ENCODE assay signal across 9 cellular contexts in genomic region chr14:23364604-23365352, GRCh38. TPM values are rescaled to one million over a fixed set of nuclear protein-coding genes. Genes with fewer than 3 reads are reported as not detected.
DNase-seq lines count a peak whose midpoint lies in the region; ATAC-seq, FAIRE-seq and TF ChIP-seq lines count a peak whose summit lies in the region.
"Had no signal": no experiment of that assay in that cellular context is flagged by ENCODE, and none has a peak within 500 bp of the region (broad histone marks: within the 10 kb centered on the region; RNA-seq: fewer than 3 reads in every experiment).

TSS of gene EFS (minus strand) at chr14:23365172. CDS start at chr14:23365025, 147 bp downstream.

- POLR2A ChIA-PET in endothelial cell of umbilical vein (lab: Charles Lee): no interaction called here

- dilution Hi-C loops in endothelial cell of umbilical vein (cut with MboI; ENCODE audit: extremely low pct_ligation_motif_present, low sequenced_read_pairs): no loop called here

- TF ChIP-seq CTCF in endothelial cell of umbilical vein (IDR thresholded peaks at IDR 0.05; ENCODE audit: extremely low read depth in 1 of 2, insufficient read depth in 1 of 2, low read depth in 1 of 2, low read length in 2 of 2): no peak
- no peak for TF ChIP-seq CTCF in right lobe of liver (IDR thresholded peaks at IDR 0.05)

- no peak within 1 kb of the TSS for H2AFZ ChIP-seq in endothelial cell of umbilical vein (ENCODE audit: low read depth, low read length)

- H4K20me1 ChIP-seq in endothelial cell of umbilical vein (replicated peaks; ENCODE audit: control insufficient read depth, extremely low read depth, insufficient read depth, low read length): no peaks in the 10 kb centered on the region

- H3K4me1 ChIP-seq in endothelial cell of umbilical vein (ENCODE audit: control insufficient read depth, extremely low read depth, insufficient read depth, low read length) (no peaks in the 10 kb centered on the region), right lobe of liver (peaks cover 0 to 12% (median 0%) of the 10 kb centered on the region in 4 donors)

- H3K4me3 ChIP-seq in endothelial cell of umbilical vein (replicated peaks in 1 of 3; ENCODE audit: insufficient read depth in 1 of 3, low read depth in 1 of 3, low read length in 3 of 3) (no peak within 1 kb of the TSS), right lobe of liver (peak within 1 kb of the TSS in 2 of 3 donors; percentile 14 to 35)

- no peaks in the 10 kb centered on the region for H3K9me1 ChIP-seq in endothelial cell of umbilical vein (replicated peaks; ENCODE audit: control insufficient read depth, extremely low read depth, insufficient read depth, low read length)

- no peak within 1 kb of the TSS for H3K4me2 ChIP-seq in endothelial cell of umbilical vein (ENCODE audit: insufficient read depth, low read length)

- H3K9me3 ChIP-seq in endothelial cell of umbilical vein (replicated peaks; ENCODE audit: control insufficient read depth, insufficient read depth, low read length): no peaks in the 10 kb centered on the region
- H3K9me3 ChIP-seq in right lobe of liver: no peaks in the 10 kb centered on the region

- FAIRE-seq in endothelial cell of umbilical vein (lab: Jason Lieb, UNC): no peak

- H3K9ac ChIP-seq in endothelial cell of umbilical vein (replicated peaks; ENCODE audit: extremely low read depth, insufficient read depth, low read length): no peak within 1 kb of the TSS

- BruUV-seq in endothelial cell of umbilical vein (replicated peaks; lab: Mats Ljungman, UMichigan): no TSS peak

- no peak within 1 kb of the TSS for H3K27ac ChIP-seq in endothelial cell of umbilical vein (ENCODE audit: insufficient read depth, low read depth, low read length)
- H3K27ac ChIP-seq in right lobe of liver: peak within 1 kb of the TSS; percentile 44 to 47 (median 47)

- H3K36me3 ChIP-seq in endothelial cell of umbilical vein (ENCODE audit: control insufficient read depth in 2 of 2, extremely low read depth in 1 of 2, insufficient read depth in 2 of 2, low read length in 2 of 2) (no peaks in the 10 kb centered on the region), right lobe of liver (no peaks in the 10 kb centered on the region)

- intact Hi-C loops in endothelial cell of umbilical vein (cut with micrococcal nuclease) (no loop called here), right lobe of liver (cut with DNase I) (no loop called here)

- TF ChIP-seq POLR2A in endothelial cell of umbilical vein (IDR thresholded peaks at IDR 0.05; ENCODE audit: low read depth, low read length) (no peak), right lobe of liver (IDR thresholded peaks at IDR 0.05) (no peak)

- peak; percentile 59 for DNase-seq in NCI-H524 treated with DMSO at 0.1 percent for 48 hours (lab: John Stamatoyannopoulos, UW)
- no peak for DNase-seq in endothelial cell of umbilical vein (ENCODE audit: low read depth, low spot score)
- peak in 1 of 3 donors; percentile 47 for DNase-seq in right lobe of liver
- DNase-seq in superior temporal gyrus (ENCODE audit: extremely low spot score): peak; percentile 43
- no peak for DNase-seq in SKM-1 treated with dmso at 0.1 percent for 144 hours (lab: John Stamatoyannopoulos, UW; ENCODE audit: unreplicated experiment)
- DNase-seq in MV-4-11 (lab: John Stamatoyannopoulos, UW): no peak
- DNase-seq in effector CD4-positive, alpha-beta T cell: no peak
- DNase-seq: activated effector memory CD4-positive, alpha-beta T cell treated with anti-CD3 and anti-CD28 coated beads, Interleukin-2, amount 50 U/mL, for 16 hours had no signal

- ATAC-seq in right lobe of liver (peak; percentile 3 to 44 (median 22)), HG03432 (IDR thresholded peaks at IDR 0.05; ENCODE audit: unreplicated experiment) (no peak)

- CTCF ChIA-PET in endothelial cell of umbilical vein (lab: Charles Lee): no interaction called here

- no peaks in the 10 kb centered on the region for H3K79me2 ChIP-seq in endothelial cell of umbilical vein (ENCODE audit: control insufficient read depth, insufficient read depth, low read length)

- peaks cover 42 to 47% of the 10 kb centered on the region in 2 experiments for H3K27me3 ChIP-seq in endothelial cell of umbilical vein (ENCODE audit: control insufficient read depth in 2 of 2, insufficient read depth in 2 of 2, low read length in 2 of 2)
- peaks cover 0 to 16% of the 10 kb centered on the region in 2 donors for H3K27me3 ChIP-seq in right lobe of liver

- WGBS in right lobe of liver (ENCODE audit: insufficient coverage, low coverage, low lambda C conversion rate, missing lambda C conversion rate): 18% methylated on average over 9 of the region's 44 CpGs

TF ChIP-seq in endothelial cell of umbilical vein, 7 proteins besides CTCF, POLR2A, EP300 and RAD21:
- no peak for TF ChIP-seq MAX (IDR thresholded peaks at IDR 0.05; ENCODE audit: insufficient read depth, insufficient read length)
- TF ChIP-seq EZH2 (IDR thresholded peaks at IDR 0.05; ENCODE audit: borderline replicate concordance, low read depth, low read length, severe bottlenecking): peak; percentile 37

RNA-seq across cellular contexts. Expression of gene EFS, which starts in this region (rescaled TPM):
- total RNA-seq in endothelial cell of umbilical vein: 0.13 TPM in 1 of 2 replicates, not detected in the other
- polyA plus RNA-seq in endothelial cell of umbilical vein: 0.02 and 0.03 TPM in 2 replicates
- polyA plus RNA-seq in endothelial cell of umbilical vein (2011; cell fraction: cytosol; rRNA removed): not detected in 2 replicates
- polyA plus RNA-seq in endothelial cell of umbilical vein (2011; cell fraction: nucleus; rRNA removed): not detected in 2 replicates
- polyA plus RNA-seq in endothelial cell of umbilical vein (2012): not detected in 2 replicates
- polyA minus RNA-seq in endothelial cell of umbilical vein: not detected in 2 replicates
- not detected for polyA minus RNA-seq in endothelial cell of umbilical vein (2011; cell fraction: cytosol; rRNA and poly(A)+ RNA removed)
- not detected in 2 replicates for polyA minus RNA-seq in endothelial cell of umbilical vein (2011; cell fraction: nucleus; rRNA and poly(A)+ RNA removed)
- under 1 TPM; 0.19 to 0.60 (median 0.39) TPM for total RNA-seq in right lobe of liver

Comparison
In these comparisons a context has a peak if more than half of its experiments do, and no peak if none do; other contexts are left out.
1. Peak in ATAC-seq, H3K4me3 ChIP-seq and H3K27ac ChIP-seq in right lobe of liver; RNA of the gene not detected or under 1 TPM.
2. DNase-seq: peak in NCI-H524 treated with DMSO at 0.1 percent for 48 hours (single experiment) and superior temporal gyrus (single experiment); none in endothelial cell of umbilical vein (single experiment), SKM-1 treated with dmso at 0.1 percent for 144 hours (single experiment), MV-4-11 (single experiment) and effector CD4-positive, alpha-beta T cell (single experiment).